8 cellular contexts compared by ENCODE assay signal in genomic region chr4:82371398-82371972, GRCh38. TPM values are rescaled to one million over a fixed set of nuclear protein-coding genes. Genes with fewer than 3 reads are reported as not detected.
DNase-seq lines count a peak whose midpoint lies in the region; ATAC-seq, FAIRE-seq and TF ChIP-seq lines count a peak whose summit lies in the region.

No MANE protein-coding gene starts in this region.

- H3K4me2 ChIP-seq in parathyroid adenoma (ENCODE audit: low read length) = peak overlapping the region; percentile 57

- H3K4me3 ChIP-seq in Panc1 (ENCODE audit: low read depth in 2 of 2, low read length in 2 of 2) (peak overlapping the region; percentile 67 to 84), esophagus muscularis mucosa (peak overlapping the region; percentile 84 to 96 (median 94)), parathyroid adenoma (ENCODE audit: low read depth, low read length) (peak overlapping the region; percentile 93)

- intact Hi-C loops in Panc1 (cut with micrococcal nuclease; ENCODE audit: unreplicated experiment) (loop anchor here (5.0 kb wide), 1 partner anchor 56 kb away; no protein-coding TSS in a partner anchor), esophagus muscularis mucosa (cut with DNase I) (loop anchor here (5.0 kb wide), 3 partner anchors 89 to 641 kb away; partner anchors contain the start of gene LIN54)

- no peaks in the 10 kb centered on the region for H3K9me3 ChIP-seq in Panc1 (ENCODE audit: control insufficient read depth, insufficient read depth, low read depth, low read length)
- H3K9me3 ChIP-seq in esophagus muscularis mucosa = no peaks in the 10 kb centered on the region
- no peaks in the 10 kb centered on the region for H3K9me3 ChIP-seq in parathyroid adenoma (ENCODE audit: control insufficient read depth, low read length)

- FAIRE-seq in GM18507 (lab: Jason Lieb, UNC) = peak; percentile 69

- DNase-seq in GM18507 (ENCODE audit: extremely low spot score, insufficient read length, low read depth) (no peak), Panc1 (ENCODE audit: low read depth, low spot score) (no peak), esophagus muscularis mucosa (ENCODE audit: extremely low spot score) (no peak), OCI-M2 (lab: John Stamatoyannopoulos, UW; ENCODE audit: unreplicated experiment) (no peak), GM10266 (ENCODE audit: extremely low spot score) (no peak)

- no peak for TF ChIP-seq CTCF in Panc1 (IDR thresholded peaks at IDR 0.05)
- no peak for TF ChIP-seq CTCF in esophagus muscularis mucosa (IDR thresholded peaks at IDR 0.05)
- TF ChIP-seq CTCF in parathyroid adenoma (IDR thresholded peaks at IDR 0.05) = no peak
- TF ChIP-seq CTCF in GM10266 (IDR thresholded peaks at IDR 0.05; ENCODE audit: control insufficient read depth, insufficient read depth, low read depth, missing control alignments) = no peak

- TF ChIP-seq POLR2A in esophagus muscularis mucosa (IDR thresholded peaks at IDR 0.05; ENCODE audit: low read depth) = no peak

- H3K27me3 ChIP-seq in Panc1 (ENCODE audit: control insufficient read depth, insufficient read depth, low read length) (no peaks in the 10 kb centered on the region), esophagus muscularis mucosa (no peaks in the 10 kb centered on the region), parathyroid adenoma (ENCODE audit: control insufficient read depth, insufficient read depth, low read length) (no peaks in the 10 kb centered on the region)

- TF ChIP-seq EP300 in esophagus muscularis mucosa (IDR thresholded peaks at IDR 0.05) = no peak

- CTCF ChIA-PET in Panc1 (lab: Charles Lee) = no interaction called here

- peaks cover 33% of the 10 kb centered on the region for H3K4me1 ChIP-seq in Panc1 (ENCODE audit: control insufficient read depth, insufficient read depth, low read length)
- H3K4me1 ChIP-seq in esophagus muscularis mucosa = peaks cover 48 to 77% (median 75%) of the 10 kb centered on the region in 4 donors
- H3K4me1 ChIP-seq in parathyroid adenoma = peaks cover 3% of the 10 kb centered on the region

- in situ Hi-C loops in Panc1 (cut with HindIII; ENCODE audit: low pct_unique_long_range_greater_than_20kb, low sequenced_read_pairs) = no loop called here

- H2AFZ ChIP-seq in parathyroid adenoma = no peak overlapping the region

- POLR2A ChIA-PET in Panc1 (lab: Charles Lee) = interaction anchor here (1.2 kb wide), 1 partner anchor 58 kb away, joined by 5 read pairs; no protein-coding TSS in a partner anchor

- H3K27ac ChIP-seq in Panc1 (ENCODE audit: low read length) (peak overlapping the region; percentile 81), esophagus muscularis mucosa (replicated peaks in 1 of 4) (peak overlapping the region; percentile 99 to 100 (median 100)), parathyroid adenoma (no peak overlapping the region)

- H3K36me3 ChIP-seq in Panc1 (ENCODE audit: control insufficient read depth, insufficient read depth, low read length) = peaks cover 35% of the 10 kb centered on the region
- peaks cover 0 to 21% (median 11%) of the 10 kb centered on the region in 4 donors for H3K36me3 ChIP-seq in esophagus muscularis mucosa
- no peaks in the 10 kb centered on the region for H3K36me3 ChIP-seq in parathyroid adenoma (ENCODE audit: control insufficient read depth, insufficient read depth, low read length)

- no peak for ATAC-seq in Panc1
- ATAC-seq in HG03175 (IDR thresholded peaks at IDR 0.05; ENCODE audit: unreplicated experiment) = no peak
- no peak for ATAC-seq in GM19351 (IDR thresholded peaks at IDR 0.05; ENCODE audit: unreplicated experiment)

- no TSS peak for BruUV-seq in Panc1 (replicated peaks; lab: Mats Ljungman, UMichigan)

- H3K79me2 ChIP-seq in parathyroid adenoma = peaks cover 25% of the 10 kb centered on the region

- H3K9ac ChIP-seq in parathyroid adenoma = no peak overlapping the region

- WGBS in esophagus muscularis mucosa = 0% methylated on average over 8 of the region's 8 CpGs

RNA-seq across cellular contexts. Expression of gene HNRNPD, which starts 2.3 kb away (rescaled TPM):
- 170 TPM for total RNA-seq in Panc1 (2021; ENCODE audit: unreplicated experiment)
- polyA plus RNA-seq in Panc1 (2012; ENCODE audit: insufficient read length) = 339 TPM
- total RNA-seq in esophagus muscularis mucosa = 10 to 100 TPM; 53.9 to 85.6 (median 69.0) TPM

RNA-seq across cellular contexts. Expression of gene HNRNPDL, which starts 58.8 kb away (rescaled TPM):
- total RNA-seq in Panc1 (2021; ENCODE audit: unreplicated experiment) = 146 TPM
- polyA plus RNA-seq in Panc1 (2012; ENCODE audit: insufficient read length) = 107 TPM
- total RNA-seq in esophagus muscularis mucosa = 100 to 1,000 TPM; 135 to 227 (median 154) TPM

RNA-seq across cellular contexts. Expression of gene ENOPH1, which starts 58.9 kb away (rescaled TPM):
- total RNA-seq in Panc1 (2021; ENCODE audit: unreplicated experiment) (34.7 TPM), esophagus muscularis mucosa (10 to 100 TPM; 17.4 to 26.4 (median 22.4) TPM)
- polyA plus RNA-seq in Panc1 (2012; ENCODE audit: insufficient read length) = 28.0 TPM
